In the genomic region with DNA sequence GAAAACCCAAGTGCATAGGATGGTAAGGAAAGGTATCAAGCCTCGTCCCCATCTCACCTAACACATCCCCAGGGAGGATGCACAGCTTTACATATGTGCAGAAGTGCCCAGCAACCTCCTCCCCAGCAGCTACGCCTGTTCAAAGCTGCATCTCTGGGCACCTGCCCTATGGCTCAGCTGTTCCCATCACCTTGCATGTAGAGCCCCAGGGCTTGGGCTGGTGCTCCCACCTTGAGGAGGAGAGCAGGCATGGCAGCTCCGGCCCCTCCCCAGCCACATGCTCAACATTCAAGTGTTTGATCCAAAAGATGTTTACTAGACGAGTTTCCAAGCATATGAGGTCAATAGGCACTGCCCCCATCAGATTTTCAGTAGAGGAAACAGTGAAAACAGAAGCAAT, we compare ENCODE assay signal across 34 cellular contexts.
DNase-seq lines count a peak whose midpoint lies in the region; ATAC-seq, FAIRE-seq and TF ChIP-seq lines count a peak whose summit lies in the region.
"Had no signal": no experiment of that assay in that cellular context is flagged by ENCODE, and none has a peak within 500 bp of the region (broad histone marks: within the 10 kb centered on the region; RNA-seq: fewer than 3 reads in every experiment).

No MANE protein-coding gene starts in this region.

- no peak overlapping the region for H2BK120ac ChIP-seq in H1 (replicated peaks; ENCODE audit: low read depth, low read length)

- H3K36me3 ChIP-seq in H7 (replicated peaks; ENCODE audit: control insufficient read depth, insufficient read depth, low read length) (no peaks in the 10 kb centered on the region), H1 (ENCODE audit: control insufficient read depth in 2 of 4, insufficient read depth in 4 of 4, low read length in 3 of 4) (no peaks in the 10 kb centered on the region), sigmoid colon (peaks cover 0 to 17% (median 9%) of the 10 kb centered on the region in 4 donors), mammary epithelial cell (ENCODE audit: insufficient read depth, low read length) (no peaks in the 10 kb centered on the region)
- H3K36me3 ChIP-seq: prostate gland had no signal

- H4K91ac ChIP-seq in H1 (replicated peaks; ENCODE audit: insufficient read length, low read length), result no peak overlapping the region

- H3K4me1 ChIP-seq in H1 (replicated peaks in 1 of 4; ENCODE audit: control insufficient read depth in 3 of 4, insufficient read depth in 4 of 4, low read length in 3 of 4), result peaks cover 0 to 8% (median 0%) of the 10 kb centered on the region in 4 experiments; a peak in 2 of 7 replicates
- H3K4me1 ChIP-seq in sigmoid colon, result peaks cover 0 to 21% (median 16%) of the 10 kb centered on the region in 4 donors
- no peaks in the 10 kb centered on the region for H3K4me1 ChIP-seq in mammary epithelial cell (ENCODE audit: insufficient read depth, low read length)
- H3K4me1 ChIP-seq: prostate gland had no signal

- no peak for ATAC-seq in activated naive CD8-positive, alpha-beta T cell treated with anti-CD3 and anti-CD28 coated beads, Interleukin-2, amount 10 ng/mL, durations not matched to agents 7 days and 5 days (ENCODE audit: low read depth)
- no peak for ATAC-seq in activated naive CD8-positive, alpha-beta T cell treated with anti-CD3 and anti-CD28 coated beads, Interleukin-2, amount 50 U/mL, for 24 hours
- ATAC-seq: activated CD4-positive, CD25-positive, alpha-beta regulatory T cell treated with anti-CD3 and anti-CD28 coated beads, Interleukin-2, amount 50 U/mL, for 24 hours; CD8-positive, alpha-beta T cell; left lobe of liver; sciatic nerve had no signal

- H3K4ac ChIP-seq in H1 (replicated peaks; ENCODE audit: insufficient read length, low read depth, low read length), result no peak overlapping the region

- in situ Hi-C loops in mammary epithelial cell (cut with MboI; ENCODE audit: low sequenced_read_pairs in 2 of 2), result no loop called here

- TF ChIP-seq CTCF in H1 (IDR thresholded peaks at IDR 0.05; ENCODE audit: control extremely low read depth in 1 of 3, insufficient read depth in 1 of 3, low read depth in 1 of 3, low read length in 3 of 3), result peak; percentile 69 to 81 (median 77)
- no peak for TF ChIP-seq CTCF in sigmoid colon (IDR thresholded peaks at IDR 0.05)
- TF ChIP-seq CTCF in mammary epithelial cell (conservative IDR thresholded peaks at IDR 0.05 in 1 of 2, IDR thresholded peaks at IDR 0.05 in 1 of 2; ENCODE audit: extremely low read depth in 1 of 2, insufficient read depth in 1 of 2, low read depth in 1 of 2, low read length in 2 of 2), result no peak

- no peaks in the 10 kb centered on the region for H3K79me1 ChIP-seq in H1 (ENCODE audit: low read depth, low read length)

- H4K5ac ChIP-seq in H1 (ENCODE audit: insufficient read length, low read depth, low read length), result no peak overlapping the region

- H2BK15ac ChIP-seq in H1 (ENCODE audit: low read length), result no peak overlapping the region

- H2AFZ ChIP-seq in H1 (ENCODE audit: low read length) (no peak overlapping the region), mammary epithelial cell (ENCODE audit: low read depth, low read length) (no peak overlapping the region)

- H3K4me1 Mint-ChIP-seq in activated naive CD8-positive, alpha-beta T cell treated with anti-CD3 and anti-CD28 coated beads, Interleukin-2, amount 10 ng/mL, durations not matched to agents 7 days and 5 days, result no peaks in the 10 kb centered on the region
- no peaks in the 10 kb centered on the region for H3K4me1 Mint-ChIP-seq in activated naive CD8-positive, alpha-beta T cell treated with anti-CD3 and anti-CD28 coated beads, Interleukin-2, amount 50 U/mL, for 24 hours
- H3K4me1 Mint-ChIP-seq: activated naive CD4-positive, alpha-beta T cell treated with anti-CD3 and anti-CD28 coated beads, Interleukin-2, amount 50 U/mL, for 24 hours; B cell had no signal

- H3K27ac Mint-ChIP-seq in activated naive CD8-positive, alpha-beta T cell treated with anti-CD3 and anti-CD28 coated beads, Interleukin-2, amount 10 ng/mL, durations not matched to agents 7 days and 5 days, result peak overlapping the region; percentile 54
- no peak overlapping the region for H3K27ac Mint-ChIP-seq in activated naive CD8-positive, alpha-beta T cell treated with anti-CD3 and anti-CD28 coated beads, Interleukin-2, amount 50 U/mL, for 24 hours
- H3K27ac Mint-ChIP-seq: activated naive CD4-positive, alpha-beta T cell treated with anti-CD3 and anti-CD28 coated beads, Interleukin-2, amount 50 U/mL, for 24 hours; activated T-helper 2 cell treated with anti-CD3 and anti-CD28 coated beads, Interferon-gamma antibody, Interleukin-2, Interleukin-4, amounts not matched to agents 10 μg/mL and 5 μg/mL and 100 μg/mL, durations not matched to agents 14 hours and 24 hours and 36 hours; B cell; CD8-positive, alpha-beta T cell; mesothelial cell of epicardium; type B pancreatic cell had no signal

- peak overlapping the region; percentile 23; the same call in 1 of the 2 replicates for H2BK12ac ChIP-seq in H1 (ENCODE audit: low read depth, low read length)

- no peak overlapping the region for H2AK5ac ChIP-seq in H1 (ENCODE audit: low read depth, low read length)

- dilution Hi-C loops in mammary epithelial cell (cut with HindIII; ENCODE audit: low sequenced_read_pairs), result no loop called here

- no peak overlapping the region for H3K14ac ChIP-seq in H1 (ENCODE audit: insufficient read length)

- H3K4me2 ChIP-seq in H1 (ENCODE audit: insufficient read depth in 1 of 2, low read depth in 2 of 2, low read length in 2 of 2) (no peak overlapping the region), mammary epithelial cell (ENCODE audit: insufficient read depth, low read depth, low read length) (no peak overlapping the region)

- POLR2A ChIA-PET in activated naive CD8-positive, alpha-beta T cell treated with anti-CD3 and anti-CD28 coated beads, Interleukin-2, amount 10 ng/mL, durations not matched to agents 7 days and 5 days (lab: Charles Lee), result no interaction called here
- POLR2A ChIA-PET in H1 (lab: Charles Lee; ENCODE audit: partially characterized antibody), result no interaction called here

- H3K23me2 ChIP-seq in H1 (ENCODE audit: low read depth, low read length), result no peaks in the 10 kb centered on the region

- peaks cover 29% of the 10 kb centered on the region for H3K36me3 Mint-ChIP-seq in activated naive CD8-positive, alpha-beta T cell treated with anti-CD3 and anti-CD28 coated beads, Interleukin-2, amount 10 ng/mL, durations not matched to agents 7 days and 5 days
- H3K36me3 Mint-ChIP-seq in activated naive CD8-positive, alpha-beta T cell treated with anti-CD3 and anti-CD28 coated beads, Interleukin-2, amount 50 U/mL, for 24 hours (ENCODE audit: low read depth), result peaks cover 31% of the 10 kb centered on the region
- H3K36me3 Mint-ChIP-seq: mesothelial cell of epicardium, type B pancreatic cell had no signal

- no peak overlapping the region for H3K18ac ChIP-seq in H1 (ENCODE audit: extremely low read depth, low read length)

- CTCF ChIA-PET in H1 (lab: Charles Lee; ENCODE audit: partially characterized antibody), result interaction anchor here (0.7 to 6.4 kb wide), 28 partner anchors 8 to 244 kb away, joined by 3 to 119 read pairs (median 4); no protein-coding TSS in a partner anchor
- CTCF ChIA-PET in mammary epithelial cell (lab: Charles Lee; ENCODE audit: low non-redundant PET), result no interaction called here

- H3K27me3 Mint-ChIP-seq in activated naive CD8-positive, alpha-beta T cell treated with anti-CD3 and anti-CD28 coated beads, Interleukin-2, amount 10 ng/mL, durations not matched to agents 7 days and 5 days, result no peaks in the 10 kb centered on the region
- H3K27me3 Mint-ChIP-seq in activated naive CD8-positive, alpha-beta T cell treated with anti-CD3 and anti-CD28 coated beads, Interleukin-2, amount 50 U/mL, for 24 hours, result no peaks in the 10 kb centered on the region
- H3K27me3 Mint-ChIP-seq: activated naive CD4-positive, alpha-beta T cell treated with anti-CD3 and anti-CD28 coated beads, Interleukin-2, amount 50 U/mL, for 24 hours; B cell had no signal

- H3K79me2 ChIP-seq in H1 (ENCODE audit: control insufficient read depth in 1 of 2, insufficient read depth in 2 of 2, low read length in 2 of 2) (no peaks in the 10 kb centered on the region), mammary epithelial cell (ENCODE audit: insufficient read depth, low read length) (no peaks in the 10 kb centered on the region)

- TF ChIP-seq EP300 in H1 (IDR thresholded peaks at IDR 0.05; ENCODE audit: borderline replicate concordance in 1 of 2, low read depth in 2 of 2, low read length in 2 of 2), result no peak
- no peak for TF ChIP-seq EP300 in sigmoid colon (IDR thresholded peaks at IDR 0.05)

- TF ChIP-seq POLR2A in H1 (IDR thresholded peaks at IDR 0.05; ENCODE audit: control extremely low read depth in 1 of 2, low read depth in 2 of 2, low read length in 2 of 2) (no peak), sigmoid colon (IDR thresholded peaks at IDR 0.05) (no peak)

- no TSS peak for BruUV-seq in mammary epithelial cell (replicated peaks; lab: Mats Ljungman, UMichigan)

- intact Hi-C loops in sigmoid colon (cut with DNase I) (no loop called here), mammary epithelial cell (cut with micrococcal nuclease) (no loop called here)

- H3K23ac ChIP-seq in H1 (ENCODE audit: insufficient read length), result no peak overlapping the region

- H3K27me3 ChIP-seq in H7 (ENCODE audit: control insufficient read depth, insufficient read depth, low read length) (no peaks in the 10 kb centered on the region), H1 (replicated peaks in 1 of 4; ENCODE audit: control insufficient read depth in 3 of 4, extremely low read depth in 1 of 4, insufficient read depth in 3 of 4, low read length in 3 of 4) (no peaks in the 10 kb centered on the region), sigmoid colon (no peaks in the 10 kb centered on the region), mammary epithelial cell (ENCODE audit: insufficient read depth, low read length) (no peaks in the 10 kb centered on the region)

- no peaks in the 10 kb centered on the region for H4K20me1 ChIP-seq in H1 (replicated peaks in 1 of 2; ENCODE audit: control insufficient read depth in 1 of 2, insufficient read depth in 2 of 2, low read length in 2 of 2)
- no peaks in the 10 kb centered on the region for H4K20me1 ChIP-seq in mammary epithelial cell (ENCODE audit: insufficient read depth, low read length)

- H2BK5ac ChIP-seq in H1 (ENCODE audit: low read depth, low read length), result no peak overlapping the region

- FAIRE-seq in H1 (lab: Jason Lieb, UNC), result no peak
- FAIRE-seq: bronchial epithelial cell, colon had no signal

- no peak overlapping the region for H4K8ac ChIP-seq in H1 (ENCODE audit: extremely low read depth, insufficient read depth, low read length)

- H3K9me3 Mint-ChIP-seq in activated naive CD8-positive, alpha-beta T cell treated with anti-CD3 and anti-CD28 coated beads, Interleukin-2, amount 10 ng/mL, durations not matched to agents 7 days and 5 days, result no peaks in the 10 kb centered on the region
- no peaks in the 10 kb centered on the region for H3K9me3 Mint-ChIP-seq in activated naive CD8-positive, alpha-beta T cell treated with anti-CD3 and anti-CD28 coated beads, Interleukin-2, amount 50 U/mL, for 24 hours
- H3K9me3 Mint-ChIP-seq: activated naive CD4-positive, alpha-beta T cell treated with anti-CD3 and anti-CD28 coated beads, Interleukin-2, amount 50 U/mL, for 24 hours; activated T-helper 2 cell treated with anti-CD3 and anti-CD28 coated beads, Interferon-gamma antibody, Interleukin-2, Interleukin-4, amounts not matched to agents 10 μg/mL and 5 μg/mL and 100 μg/mL, durations not matched to agents 14 hours and 24 hours and 36 hours; CD8-positive, alpha-beta T cell; mesothelial cell of epicardium; type B pancreatic cell had no signal

- 76% methylated on average over 4 of the region's 4 CpGs; no CpG with 5 or more reads in 1 of the 2 experiments for WGBS in H1 (ENCODE audit: extremely low coverage in 1 of 2, insufficient coverage in 1 of 2, insufficient read length in 1 of 2, insufficient replicate concordance in 2 of 2, low coverage in 1 of 2, low lambda C conversion rate in 2 of 2, missing lambda C conversion rate in 1 of 2), 2 experiments
- 54 to 79% methylated on average over 4 of the region's 4 CpGs for WGBS in sigmoid colon, 2 donors
- WGBS in mammary epithelial cell (ENCODE audit: low coverage, missing lambda C conversion rate), result 42% methylated on average over 4 of the region's 4 CpGs

- H3K4me3 ChIP-seq in H7 (ENCODE audit: insufficient read depth, low read depth, low read length), result no peak overlapping the region
- no peak overlapping the region for H3K4me3 ChIP-seq in H1 (ENCODE audit: extremely low read depth in 1 of 4, insufficient read depth in 2 of 4, low read depth in 3 of 4, low read length in 4 of 4)
- H3K4me3 ChIP-seq in sigmoid colon, result no peak overlapping the region
- H3K4me3 ChIP-seq in mammary epithelial cell (replicated peaks in 1 of 3; ENCODE audit: insufficient read depth in 1 of 3, low read depth in 2 of 3, low read length in 3 of 3), result no peak overlapping the region
- H3K4me3 ChIP-seq: HAP-1, prostate gland, SK-N-MC had no signal

- H3K4me3 Mint-ChIP-seq in activated naive CD8-positive, alpha-beta T cell treated with anti-CD3 and anti-CD28 coated beads, Interleukin-2, amount 10 ng/mL, durations not matched to agents 7 days and 5 days, result no peak overlapping the region
- no peak overlapping the region for H3K4me3 Mint-ChIP-seq in activated naive CD8-positive, alpha-beta T cell treated with anti-CD3 and anti-CD28 coated beads, Interleukin-2, amount 50 U/mL, for 24 hours
- H3K4me3 Mint-ChIP-seq: activated naive CD4-positive, alpha-beta T cell treated with anti-CD3 and anti-CD28 coated beads, Interleukin-2, amount 50 U/mL, for 24 hours; B cell; CD8-positive, alpha-beta T cell; mesothelial cell of epicardium; type B pancreatic cell had no signal

- TF ChIP-seq RAD21 in H1 (IDR thresholded peaks at IDR 0.05 in 1 of 2, conservative IDR thresholded peaks at IDR 0.05 in 1 of 2; ENCODE audit: low read depth in 2 of 2, low read length in 2 of 2), result peak; percentile 82 to 88

- H2BK20ac ChIP-seq in H1 (ENCODE audit: low read length), result no peak overlapping the region

- H3K27ac ChIP-seq in H1 (ENCODE audit: low read depth, low read length) (no peak overlapping the region), sigmoid colon (no peak overlapping the region), mammary epithelial cell (ENCODE audit: insufficient read depth, low read depth, low read length) (no peak overlapping the region)
- H3K27ac ChIP-seq: epithelial cell of prostate, prostate gland, RWPE1, SK-N-MC had no signal

- no peak overlapping the region for H3K9ac ChIP-seq in H1 (replicated peaks in 1 of 4; ENCODE audit: extremely low read depth in 1 of 4, low read depth in 3 of 4, low read length in 3 of 4)
- H3K9ac ChIP-seq in mammary epithelial cell (ENCODE audit: insufficient read depth, low read length), result no peak overlapping the region

- H3K9me3 ChIP-seq in H1 (ENCODE audit: insufficient read depth in 2 of 2, low read depth in 1 of 2, low read length in 1 of 2), result no peaks in the 10 kb centered on the region
- no peaks in the 10 kb centered on the region for H3K9me3 ChIP-seq in sigmoid colon
- peaks cover 67% of the 10 kb centered on the region for H3K9me3 ChIP-seq in mammary epithelial cell (replicated peaks; ENCODE audit: insufficient read depth, low read length)
- H3K9me3 ChIP-seq: HAP-1, prostate gland had no signal

- DNase-seq in activated naive CD8-positive, alpha-beta T cell treated with anti-CD3 and anti-CD28 coated beads, Interleukin-2, amount 10 ng/mL, durations not matched to agents 7 days and 5 days, result no peak
- DNase-seq in activated naive CD8-positive, alpha-beta T cell treated with anti-CD3 and anti-CD28 coated beads, Interleukin-2, amount 50 U/mL, for 24 hours, result no peak
- DNase-seq in H7, result peak; percentile 77
- no peak for DNase-seq in H1 (ENCODE audit: low read depth in 1 of 2, low spot score in 2 of 2)
- peak; percentile 53 for DNase-seq in sigmoid colon
- DNase-seq in NCI-H2196 (lab: John Stamatoyannopoulos, UW; ENCODE audit: unreplicated experiment), result no peak
- no peak for DNase-seq in NCI-H128 (lab: John Stamatoyannopoulos, UW; ENCODE audit: unreplicated experiment)
- no peak for DNase-seq in mammary epithelial cell
- DNase-seq: ACHN; activated CD4-positive, alpha-beta T cell treated with anti-CD3 and anti-CD28 coated beads, Interleukin-2, amount 50 U/mL, for 48 hours; CD8-positive, alpha-beta T cell; DMS53; effector CD8-positive, alpha-beta T cell; Kasumi-1; NCI-H1436; NCI-H2081; NCI-H345; NCI-H774; stimulated activated CD4-positive, alpha-beta T cell treated with anti-CD3 and anti-CD28 coated beads, Interleukin-4, amount 100 ng/mL, for 24 hours had no signal

- H3K56ac ChIP-seq in H1 (replicated peaks; ENCODE audit: insufficient read length, low read depth, low read length), result no peak overlapping the region

Comparison
In these comparisons a context has a peak if more than half of its experiments do, and no peak if none do; other contexts are left out.
1. DNase-seq: peak in H7 (single experiment) and sigmoid colon (single experiment); none in activated naive CD8-positive, alpha-beta T cell treated with anti-CD3 and anti-CD28 coated beads, Interleukin-2, amount 10 ng/mL, durations not matched to agents 7 days and 5 days (single experiment), activated naive CD8-positive, alpha-beta T cell treated with anti-CD3 and anti-CD28 coated beads, Interleukin-2, amount 50 U/mL, for 24 hours (single experiment), H1 (0 of 2), NCI-H2196 (single experiment), NCI-H128 (single experiment) and mammary epithelial cell (single experiment).
2. CTCF ChIP-seq: peak in H1 (3 of 3); none in sigmoid colon (0 of 4) and mammary epithelial cell (0 of 2).